8 cellular contexts compared by ENCODE assay signal in the genomic region with DNA sequence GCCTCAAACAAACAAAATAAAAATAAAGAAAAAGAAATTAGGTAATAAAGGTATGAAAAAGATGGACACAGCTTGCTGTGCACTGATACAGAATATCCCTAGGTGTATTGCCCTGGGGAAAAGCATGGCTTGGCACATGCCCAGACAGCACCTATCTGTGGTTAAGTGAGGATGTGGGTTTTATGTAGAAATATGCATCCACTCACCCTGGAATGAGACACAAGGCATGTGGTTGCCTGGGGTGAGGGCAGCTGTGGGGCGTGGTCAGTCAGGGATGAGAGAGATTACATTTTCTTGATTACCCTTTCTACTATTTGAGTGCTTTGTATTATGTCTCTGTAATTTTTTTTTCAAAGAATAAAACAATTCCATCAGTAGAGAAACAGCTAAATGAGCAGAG. TPM values are rescaled to one million over a fixed set of nuclear protein-coding genes. Genes with fewer than 3 reads are reported as not detected.
DNase-seq lines count a peak whose midpoint lies in the region; ATAC-seq and TF ChIP-seq lines count a peak whose summit lies in the region.

No MANE protein-coding gene starts in this region.

- ATAC-seq in upper lobe of right lung (peak; percentile 49), HG02623 (IDR thresholded peaks at IDR 0.05; ENCODE audit: unreplicated experiment) (no peak), GM21529 (IDR thresholded peaks at IDR 0.05; ENCODE audit: unreplicated experiment) (no peak)

- H2AFZ ChIP-seq in fibroblast of lung (ENCODE audit: low read length): no peak overlapping the region

- TF ChIP-seq CTCF in fibroblast of lung (conservative IDR thresholded peaks at IDR 0.05 in 1 of 2, IDR thresholded peaks at IDR 0.05 in 1 of 2; ENCODE audit: low read depth in 1 of 2, low read length in 2 of 2) (no peak), upper lobe of right lung (IDR thresholded peaks at IDR 0.05) (no peak)

- no peaks in the 10 kb centered on the region for H3K36me3 ChIP-seq in fibroblast of lung (ENCODE audit: control insufficient read depth, insufficient read depth, low read length)
- H3K36me3 ChIP-seq in upper lobe of right lung: no peaks in the 10 kb centered on the region

- H3K27ac ChIP-seq in fibroblast of lung (ENCODE audit: insufficient read depth, low read length) (no peak overlapping the region), upper lobe of right lung (peak overlapping the region; percentile 58)

- TF ChIP-seq RAD21 in Ishikawa (IDR thresholded peaks at IDR 0.05; ENCODE audit: low read depth): no peak

- no peak overlapping the region for H3K4me2 ChIP-seq in fibroblast of lung (ENCODE audit: extremely low read depth, insufficient read depth, low read length)

- peak; percentile 86 for DNase-seq in AG08395 (ENCODE audit: low spot score)
- DNase-seq in activated CD4-positive, alpha-beta T cell treated with anti-CD3 and anti-CD28 coated beads for 4 hours: peak; percentile 38 to 41
- DNase-seq in fibroblast of lung (ENCODE audit: low read depth in 2 of 2): peak; percentile 22 to 88
- DNase-seq in upper lobe of right lung: no peak
- no peak for DNase-seq in NCI-H2227 (lab: John Stamatoyannopoulos, UW; ENCODE audit: unreplicated experiment)

- H3K4me1 ChIP-seq in fibroblast of lung (ENCODE audit: control insufficient read depth, extremely low read depth, insufficient read depth, low read length) (no peaks in the 10 kb centered on the region), upper lobe of right lung (peaks cover 34% of the 10 kb centered on the region)

- no peak for TF ChIP-seq EP300 in Ishikawa (IDR thresholded peaks at IDR 0.05; ENCODE audit: borderline replicate concordance)

- no peaks in the 10 kb centered on the region for H3K79me2 ChIP-seq in fibroblast of lung (ENCODE audit: control insufficient read depth, insufficient read depth, low read length)

- no peak overlapping the region for H3K9ac ChIP-seq in fibroblast of lung (ENCODE audit: insufficient read depth, low read length)

- intact Hi-C loops in upper lobe of right lung (cut with DNase I): no loop called here

- H3K9me3 ChIP-seq in fibroblast of lung (ENCODE audit: control insufficient read depth, insufficient read depth, low read depth, low read length) (no peaks in the 10 kb centered on the region), upper lobe of right lung (no peaks in the 10 kb centered on the region)

- H4K20me1 ChIP-seq in fibroblast of lung (ENCODE audit: control insufficient read depth, extremely low read depth, insufficient read depth, low read length): no peaks in the 10 kb centered on the region

- H3K27me3 ChIP-seq in fibroblast of lung (ENCODE audit: control insufficient read depth, insufficient read depth, low read length): peaks cover 6% of the 10 kb centered on the region
- no peaks in the 10 kb centered on the region for H3K27me3 ChIP-seq in upper lobe of right lung

- H3K4me3 ChIP-seq in fibroblast of lung (replicated peaks in 1 of 4; ENCODE audit: control extremely low read depth in 1 of 4, insufficient read depth in 1 of 4, low read depth in 3 of 4, low read length in 4 of 4) (no peak overlapping the region), upper lobe of right lung (no peak overlapping the region)

TF ChIP-seq in Ishikawa, 13 proteins besides CTCF, POLR2A, EP300 and RAD21:
- TF ChIP-seq TEAD4 (IDR thresholded peaks at IDR 0.05) (peak; percentile 46; the same call in 1 of the 2 replicates), CREB1 (IDR thresholded peaks at IDR 0.05; ENCODE audit: low read depth) (no peak), EGR1 (IDR thresholded peaks at IDR 0.05) (no peak), NFIC (IDR thresholded peaks at IDR 0.05) (peak; percentile 56; the same call in 1 of the 2 replicates), TAF1 (IDR thresholded peaks at IDR 0.05; ENCODE audit: low read depth) (no peak), ZBTB7A (IDR thresholded peaks at IDR 0.05; ENCODE audit: low read depth) (no peak)
- TF ChIP-seq, protein P1, sequence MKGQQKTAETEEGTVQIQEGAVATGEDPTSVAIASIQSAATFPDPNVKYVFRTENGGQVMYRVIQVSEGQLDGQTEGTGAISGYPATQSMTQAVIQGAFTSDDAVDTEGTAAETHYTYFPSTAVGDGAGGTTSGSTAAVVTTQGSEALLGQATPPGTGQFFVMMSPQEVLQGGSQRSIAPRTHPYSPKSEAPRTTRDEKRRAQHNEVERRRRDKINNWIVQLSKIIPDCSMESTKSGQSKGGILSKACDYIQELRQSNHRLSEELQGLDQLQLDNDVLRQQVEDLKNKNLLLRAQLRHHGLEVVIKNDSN (IDR thresholded peaks at IDR 0.05): no peak
- TF ChIP-seq, protein P2, sequence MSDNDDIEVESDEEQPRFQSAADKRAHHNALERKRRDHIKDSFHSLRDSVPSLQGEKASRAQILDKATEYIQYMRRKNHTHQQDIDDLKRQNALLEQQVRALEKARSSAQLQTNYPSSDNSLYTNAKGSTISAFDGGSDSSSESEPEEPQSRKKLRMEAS (IDR thresholded peaks at IDR 0.05): 0 out of 2 replicates have a peak, but pooled peaks have one; percentile 21

RNA-seq across cellular contexts. Expression of gene PLLP, which starts 6.9 kb away (rescaled TPM):
- total RNA-seq in fibroblast of lung: not detected in 2 replicates
- polyA plus RNA-seq in fibroblast of lung: 0.02 and 0.05 TPM in 2 replicates
- 0.30 and 0.41 TPM in 2 replicates for polyA plus RNA-seq in fibroblast of lung (2012)
- polyA minus RNA-seq in fibroblast of lung (ENCODE audit: low replicate concordance): not detected in 2 replicates
- total RNA-seq in upper lobe of right lung: 104 TPM

RNA-seq across cellular contexts. Expression of gene ARL2BP, which starts 32.5 kb away (rescaled TPM):
- total RNA-seq in fibroblast of lung: 53.2 and 65.7 TPM in 2 replicates
- 149 and 173 TPM in 2 replicates for polyA plus RNA-seq in fibroblast of lung
- 82.2 and 88.8 TPM in 2 replicates for polyA plus RNA-seq in fibroblast of lung (2012)
- polyA minus RNA-seq in fibroblast of lung (ENCODE audit: low replicate concordance): 48.4 and 51.0 TPM in 2 replicates
- 60.0 TPM for total RNA-seq in upper lobe of right lung

Comparison
In these comparisons a context has a peak if more than half of its experiments do, and no peak if none do; other contexts are left out.
1. DNase-seq: peak in AG08395 (single experiment), activated CD4-positive, alpha-beta T cell treated with anti-CD3 and anti-CD28 coated beads for 4 hours (2 of 2) and fibroblast of lung (2 of 2); none in upper lobe of right lung (single experiment) and NCI-H2227 (single experiment).
2. RNA of gene PLLP, which starts 6.9 kb away (total RNA-seq): 104 TPM in upper lobe of right lung (single experiment); not detected in fibroblast of lung; every median in the first group is over 100 times any median in the second.